7 cellular contexts compared by ENCODE assay signal in the genomic region with DNA sequence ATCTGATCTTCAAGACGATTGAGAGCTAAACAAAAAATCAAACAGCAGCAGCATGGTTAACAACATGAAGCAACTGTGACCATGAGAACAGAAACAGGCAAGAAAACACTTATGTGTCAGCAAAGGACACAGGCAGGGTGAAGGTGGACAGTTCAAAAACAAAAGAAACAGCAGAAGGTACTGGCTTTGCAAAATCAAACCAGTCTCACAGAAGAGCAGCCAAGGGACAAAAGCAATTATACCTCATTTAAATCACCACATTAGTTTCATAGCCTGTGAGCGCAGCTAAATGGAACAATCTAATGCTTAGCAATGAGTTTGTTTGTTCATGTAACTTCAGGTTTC. TPM values are rescaled to one million over a fixed set of nuclear protein-coding genes. Genes with fewer than 3 reads are reported as not detected.
DNase-seq lines count a peak whose midpoint lies in the region; ATAC-seq, FAIRE-seq and TF ChIP-seq lines count a peak whose summit lies in the region.

No MANE protein-coding gene starts in this region.

- peaks cover 9% of the 10 kb centered on the region; the same call in 1 of the 2 replicates for H3K9me3 Mint-ChIP-seq in WTC11

- H3K4me1 Mint-ChIP-seq in WTC11: peaks cover 17% of the 10 kb centered on the region

- FAIRE-seq in HTR-8/SVneo (lab: Jason Lieb, UNC): no peak

- no peaks in the 10 kb centered on the region for H3K27me3 Mint-ChIP-seq in WTC11 (ENCODE audit: low read depth)

- H3K27ac ChIP-seq in right cardiac atrium (ENCODE audit: low read length) (peak overlapping the region; percentile 71), subcutaneous abdominal adipose tissue (ENCODE audit: low read depth, low read length) (peak overlapping the region; percentile 56)

- ATAC-seq in HG02884 (IDR thresholded peaks at IDR 0.05; ENCODE audit: unreplicated experiment): peak; percentile 56
- ATAC-seq in WTC11: no peak
- no peak for ATAC-seq in right cardiac atrium
- no peak for ATAC-seq in HG03439 (IDR thresholded peaks at IDR 0.05; ENCODE audit: unreplicated experiment)

- H3K4me3 ChIP-seq in right cardiac atrium (ENCODE audit: low read length) (no peak overlapping the region), subcutaneous abdominal adipose tissue (ENCODE audit: low read depth in 1 of 5, low read length in 5 of 5) (peak overlapping the region in 1 of 5 donors; percentile 18)

- peak overlapping the region; percentile 83 for H3K27ac Mint-ChIP-seq in WTC11

- DNase-seq in WTC11 (ENCODE audit: low spot score): no peak
- no peak for DNase-seq in right cardiac atrium
- no peak for DNase-seq in HTR-8/SVneo (ENCODE audit: insufficient read length, low spot score)
- no peak for DNase-seq in NCI-H82 (lab: John Stamatoyannopoulos, UW)

- peaks cover 13% of the 10 kb centered on the region for H3K4me1 ChIP-seq in right cardiac atrium (ENCODE audit: control insufficient read depth, insufficient read depth, low read length)
- peaks cover 7 to 42% (median 24%) of the 10 kb centered on the region in 5 donors for H3K4me1 ChIP-seq in subcutaneous abdominal adipose tissue (ENCODE audit: control insufficient read depth in 5 of 5, insufficient read depth in 5 of 5, low read length in 5 of 5)

- H3K36me3 Mint-ChIP-seq in WTC11: peaks cover 40% of the 10 kb centered on the region

- 59% methylated on average over 2 of the region's 2 CpGs for WGBS in right cardiac atrium

- H3K9me3 ChIP-seq in right cardiac atrium (ENCODE audit: control insufficient read depth, low read length) (no peaks in the 10 kb centered on the region), subcutaneous abdominal adipose tissue (ENCODE audit: control insufficient read depth in 5 of 5, low read length in 5 of 5) (no peaks in the 10 kb centered on the region)

- peaks cover 17 to 77% (median 66%) of the 10 kb centered on the region in 5 donors for H3K36me3 ChIP-seq in subcutaneous abdominal adipose tissue (ENCODE audit: control insufficient read depth in 5 of 5, insufficient read depth in 5 of 5, low read length in 5 of 5)

- TF ChIP-seq CTCF in WTC11 (IDR thresholded peaks at IDR 0.05): no peak

- no peak overlapping the region for H3K4me3 Mint-ChIP-seq in WTC11

- POLR2A ChIA-PET in WTC11 (lab: Charles Lee): no interaction called here

- CTCF ChIA-PET in WTC11 (lab: Charles Lee): interaction anchor here (0.7 to 1.5 kb wide), 6 partner anchors 9 to 280 kb away, joined by 3 to 7 read pairs (median 5); a partner anchor contains a TSS

- no peaks in the 10 kb centered on the region for H3K27me3 ChIP-seq in right cardiac atrium (ENCODE audit: control insufficient read depth, insufficient read depth)
- H3K27me3 ChIP-seq in subcutaneous abdominal adipose tissue (ENCODE audit: control insufficient read depth in 5 of 5, insufficient read depth in 4 of 5, low read length in 5 of 5): no peaks in the 10 kb centered on the region

- H3K9ac ChIP-seq in subcutaneous abdominal adipose tissue (ENCODE audit: low read length in 5 of 5): no peak overlapping the region

- intact Hi-C loops in right cardiac atrium (cut with DNase I): no loop called here

TF ChIP-seq in WTC11, 78 proteins besides CTCF, POLR2A, EP300 and RAD21 (continues in another document):
- TF ChIP-seq, protein P1, sequence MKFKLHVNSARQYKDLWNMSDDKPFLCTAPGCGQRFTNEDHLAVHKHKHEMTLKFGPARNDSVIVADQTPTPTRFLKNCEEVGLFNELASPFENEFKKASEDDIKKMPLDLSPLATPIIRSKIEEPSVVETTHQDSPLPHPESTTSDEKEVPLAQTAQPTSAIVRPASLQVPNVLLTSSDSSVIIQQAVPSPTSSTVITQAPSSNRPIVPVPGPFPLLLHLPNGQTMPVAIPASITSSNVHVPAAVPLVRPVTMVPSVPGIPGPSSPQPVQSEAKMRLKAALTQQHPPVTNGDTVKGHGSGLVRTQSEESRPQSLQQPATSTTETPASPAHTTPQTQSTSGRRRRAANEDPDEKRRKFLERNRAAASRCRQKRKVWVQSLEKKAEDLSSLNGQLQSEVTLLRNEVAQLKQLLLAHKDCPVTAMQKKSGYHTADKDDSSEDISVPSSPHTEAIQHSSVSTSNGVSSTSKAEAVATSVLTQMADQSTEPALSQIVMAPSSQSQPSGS (CRISPR knock-in tag; IDR thresholded peaks at IDR 0.05; ENCODE audit: borderline replicate concordance, low read depth): no peak
- TF ChIP-seq MXD4 (CRISPR knock-in tag; IDR thresholded peaks at IDR 0.05; ENCODE audit: borderline replicate concordance): no peak
- TF ChIP-seq, protein P2, sequence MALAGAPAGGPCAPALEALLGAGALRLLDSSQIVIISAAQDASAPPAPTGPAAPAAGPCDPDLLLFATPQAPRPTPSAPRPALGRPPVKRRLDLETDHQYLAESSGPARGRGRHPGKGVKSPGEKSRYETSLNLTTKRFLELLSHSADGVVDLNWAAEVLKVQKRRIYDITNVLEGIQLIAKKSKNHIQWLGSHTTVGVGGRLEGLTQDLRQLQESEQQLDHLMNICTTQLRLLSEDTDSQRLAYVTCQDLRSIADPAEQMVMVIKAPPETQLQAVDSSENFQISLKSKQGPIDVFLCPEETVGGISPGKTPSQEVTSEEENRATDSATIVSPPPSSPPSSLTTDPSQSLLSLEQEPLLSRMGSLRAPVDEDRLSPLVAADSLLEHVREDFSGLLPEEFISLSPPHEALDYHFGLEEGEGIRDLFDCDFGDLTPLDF (CRISPR knock-in tag; IDR thresholded peaks at IDR 0.05): no peak
- no peak for TF ChIP-seq NR2C2 (CRISPR knock-in tag; IDR thresholded peaks at IDR 0.05)
- TF ChIP-seq, protein P3, sequence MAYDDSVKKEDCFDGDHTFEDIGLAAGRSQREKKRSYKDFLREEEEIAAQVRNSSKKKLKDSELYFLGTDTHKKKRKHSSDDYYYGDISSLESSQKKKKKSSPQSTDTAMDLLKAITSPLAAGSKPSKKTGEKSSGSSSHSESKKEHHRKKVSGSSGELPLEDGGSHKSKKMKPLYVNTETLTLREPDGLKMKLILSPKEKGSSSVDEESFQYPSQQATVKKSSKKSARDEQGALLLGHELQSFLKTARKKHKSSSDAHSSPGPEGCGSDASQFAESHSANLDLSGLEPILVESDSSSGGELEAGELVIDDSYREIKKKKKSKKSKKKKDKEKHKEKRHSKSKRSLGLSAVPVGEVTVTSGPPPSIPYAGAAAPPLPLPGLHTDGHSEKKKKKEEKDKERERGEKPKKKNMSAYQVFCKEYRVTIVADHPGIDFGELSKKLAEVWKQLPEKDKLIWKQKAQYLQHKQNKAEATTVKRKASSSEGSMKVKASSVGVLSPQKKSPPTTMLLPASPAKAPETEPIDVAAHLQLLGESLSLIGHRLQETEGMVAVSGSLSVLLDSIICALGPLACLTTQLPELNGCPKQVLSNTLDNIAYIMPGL (CRISPR knock-in tag; IDR thresholded peaks at IDR 0.05): no peak
- no peak for TF ChIP-seq ATF1 (CRISPR knock-in tag; IDR thresholded peaks at IDR 0.05)
- TF ChIP-seq, protein P4, sequence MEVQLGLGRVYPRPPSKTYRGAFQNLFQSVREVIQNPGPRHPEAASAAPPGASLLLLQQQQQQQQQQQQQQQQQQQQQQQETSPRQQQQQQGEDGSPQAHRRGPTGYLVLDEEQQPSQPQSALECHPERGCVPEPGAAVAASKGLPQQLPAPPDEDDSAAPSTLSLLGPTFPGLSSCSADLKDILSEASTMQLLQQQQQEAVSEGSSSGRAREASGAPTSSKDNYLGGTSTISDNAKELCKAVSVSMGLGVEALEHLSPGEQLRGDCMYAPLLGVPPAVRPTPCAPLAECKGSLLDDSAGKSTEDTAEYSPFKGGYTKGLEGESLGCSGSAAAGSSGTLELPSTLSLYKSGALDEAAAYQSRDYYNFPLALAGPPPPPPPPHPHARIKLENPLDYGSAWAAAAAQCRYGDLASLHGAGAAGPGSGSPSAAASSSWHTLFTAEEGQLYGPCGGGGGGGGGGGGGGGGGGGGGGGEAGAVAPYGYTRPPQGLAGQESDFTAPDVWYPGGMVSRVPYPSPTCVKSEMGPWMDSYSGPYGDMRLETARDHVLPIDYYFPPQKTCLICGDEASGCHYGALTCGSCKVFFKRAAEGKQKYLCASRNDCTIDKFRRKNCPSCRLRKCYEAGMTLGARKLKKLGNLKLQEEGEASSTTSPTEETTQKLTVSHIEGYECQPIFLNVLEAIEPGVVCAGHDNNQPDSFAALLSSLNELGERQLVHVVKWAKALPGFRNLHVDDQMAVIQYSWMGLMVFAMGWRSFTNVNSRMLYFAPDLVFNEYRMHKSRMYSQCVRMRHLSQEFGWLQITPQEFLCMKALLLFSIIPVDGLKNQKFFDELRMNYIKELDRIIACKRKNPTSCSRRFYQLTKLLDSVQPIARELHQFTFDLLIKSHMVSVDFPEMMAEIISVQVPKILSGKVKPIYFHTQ (CRISPR knock-in tag; IDR thresholded peaks at IDR 0.05): no peak
- TF ChIP-seq JUN (CRISPR knock-in tag; IDR thresholded peaks at IDR 0.05): no peak
- TF ChIP-seq, protein P5, sequence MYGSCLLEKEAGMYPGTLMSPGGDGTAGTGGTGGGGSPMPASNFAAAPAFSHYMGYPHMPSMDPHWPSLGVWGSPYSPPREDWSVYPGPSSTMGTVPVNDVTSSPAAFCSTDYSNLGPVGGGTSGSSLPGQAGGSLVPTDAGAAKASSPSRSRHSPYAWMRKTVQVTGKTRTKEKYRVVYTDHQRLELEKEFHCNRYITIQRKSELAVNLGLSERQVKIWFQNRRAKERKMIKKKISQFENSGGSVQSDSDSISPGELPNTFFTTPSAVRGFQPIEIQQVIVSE (CRISPR knock-in tag; IDR thresholded peaks at IDR 0.05; ENCODE audit: borderline replicate concordance): no peak
- TF ChIP-seq, protein P6, sequence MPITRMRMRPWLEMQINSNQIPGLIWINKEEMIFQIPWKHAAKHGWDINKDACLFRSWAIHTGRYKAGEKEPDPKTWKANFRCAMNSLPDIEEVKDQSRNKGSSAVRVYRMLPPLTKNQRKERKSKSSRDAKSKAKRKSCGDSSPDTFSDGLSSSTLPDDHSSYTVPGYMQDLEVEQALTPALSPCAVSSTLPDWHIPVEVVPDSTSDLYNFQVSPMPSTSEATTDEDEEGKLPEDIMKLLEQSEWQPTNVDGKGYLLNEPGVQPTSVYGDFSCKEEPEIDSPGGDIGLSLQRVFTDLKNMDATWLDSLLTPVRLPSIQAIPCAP (CRISPR knock-in tag; IDR thresholded peaks at IDR 0.05): no peak
- TF ChIP-seq ELF4 (CRISPR knock-in tag; IDR thresholded peaks at IDR 0.05; ENCODE audit: low read depth): no peak
- no peak for TF ChIP-seq ESRRA (CRISPR knock-in tag; IDR thresholded peaks at IDR 0.05; ENCODE audit: borderline replicate concordance)

RNA-seq across cellular contexts. Expression of a gene that starts 59.1 kb away (rescaled TPM):
- 21.3 to 24.6 TPM (median 24.2 TPM) in 3 replicates for total RNA-seq in WTC11 (2021)
- total RNA-seq in right cardiac atrium: 10 to 100 TPM; 58.6 to 91.6 (median 73.2) TPM
- 52.7 TPM for polyA plus RNA-seq in right cardiac atrium
